ENCODE assay signal across 7 cellular contexts in genomic region chr19:35746087-35746462, GRCh38. TPM values are rescaled to one million over a fixed set of nuclear protein-coding genes. Genes with fewer than 3 reads are reported as not detected.
DNase-seq lines count a peak whose midpoint lies in the region; ATAC-seq and FAIRE-seq lines count a peak whose summit lies in the region.

No MANE protein-coding gene starts in this region.

- no peaks in the 10 kb centered on the region for H3K27me3 Mint-ChIP-seq in activated naive CD8-positive, alpha-beta T cell treated with anti-CD3 and anti-CD28 coated beads for 36 hours
- peaks cover 9 to 10% (median 9%) of the 10 kb centered on the region in 3 donors for H3K27me3 Mint-ChIP-seq in immature natural killer cell (ENCODE audit: low read depth in 3 of 3)

- H3K27ac Mint-ChIP-seq in activated naive CD8-positive, alpha-beta T cell treated with anti-CD3 and anti-CD28 coated beads for 36 hours = peak overlapping the region; percentile 99
- peak overlapping the region; percentile 98 to 100 (median 99) for H3K27ac Mint-ChIP-seq in immature natural killer cell

- H3K9me3 ChIP-seq in HUES6 (ENCODE audit: control insufficient read depth, insufficient read depth, low read depth, low read length) (no peaks in the 10 kb centered on the region), stomach smooth muscle (ENCODE audit: control insufficient read depth in 2 of 2, low read length in 2 of 2) (no peaks in the 10 kb centered on the region)

- H3K27me3 ChIP-seq in HUES6 (ENCODE audit: control insufficient read depth, insufficient read depth, low read length) = no peaks in the 10 kb centered on the region
- H3K27me3 ChIP-seq in stomach smooth muscle (ENCODE audit: control insufficient read depth in 1 of 2, insufficient read depth in 2 of 2, low read length in 2 of 2) = no peaks in the 10 kb centered on the region

- ATAC-seq in HG03378 (IDR thresholded peaks at IDR 0.05; ENCODE audit: unreplicated experiment) = no peak

- H3K27ac ChIP-seq in HUES6 (ENCODE audit: low read depth, low read length) = 0 out of 2 replicates have a peak overlapping the region, but pooled peaks have one; percentile 2
- peak overlapping the region; percentile 100 for H3K27ac ChIP-seq in stomach smooth muscle (ENCODE audit: low read length)

- H3K4me3 Mint-ChIP-seq in activated naive CD8-positive, alpha-beta T cell treated with anti-CD3 and anti-CD28 coated beads for 36 hours = peak overlapping the region; percentile 85
- H3K4me3 Mint-ChIP-seq in immature natural killer cell = peak overlapping the region; percentile 96 to 99 (median 98)

- DNase-seq in activated naive CD8-positive, alpha-beta T cell treated with anti-CD3 and anti-CD28 coated beads for 36 hours = no peak
- no peak for DNase-seq in immature natural killer cell
- no peak for DNase-seq in RCC 7860 (ENCODE audit: low spot score)
- no peak for DNase-seq in HK-2 (ENCODE audit: unreplicated experiment)

- peaks cover 14% of the 10 kb centered on the region for H3K4me1 ChIP-seq in HUES6 (ENCODE audit: control insufficient read depth, insufficient read depth, low read length)
- H3K4me1 ChIP-seq in stomach smooth muscle (ENCODE audit: control insufficient read depth, insufficient read depth, low read length) = peaks cover 48% of the 10 kb centered on the region

- H3K4me3 ChIP-seq in HUES6 (ENCODE audit: low read depth, low read length) (peak overlapping the region; percentile 93), stomach smooth muscle (ENCODE audit: low read length in 2 of 2) (peak overlapping the region; percentile 80 to 94)

- H3K36me3 ChIP-seq in HUES6 (ENCODE audit: control insufficient read depth, insufficient read depth, low read length) (no peaks in the 10 kb centered on the region), stomach smooth muscle (ENCODE audit: control insufficient read depth in 2 of 2, insufficient read depth in 2 of 2, low read length in 2 of 2) (peaks cover 7 to 8% of the 10 kb centered on the region in 2 donors)

- H3K9me3 Mint-ChIP-seq in activated naive CD8-positive, alpha-beta T cell treated with anti-CD3 and anti-CD28 coated beads for 36 hours = no peaks in the 10 kb centered on the region
- no peaks in the 10 kb centered on the region for H3K9me3 Mint-ChIP-seq in immature natural killer cell

- peaks cover 30% of the 10 kb centered on the region for H3K36me3 Mint-ChIP-seq in activated naive CD8-positive, alpha-beta T cell treated with anti-CD3 and anti-CD28 coated beads for 36 hours
- H3K36me3 Mint-ChIP-seq in immature natural killer cell = peaks cover 0 to 5% (median 0%) of the 10 kb centered on the region in 3 donors

- FAIRE-seq in RCC 7860 (lab: Jason Lieb, UNC) = no peak

- H3K4me1 Mint-ChIP-seq in activated naive CD8-positive, alpha-beta T cell treated with anti-CD3 and anti-CD28 coated beads for 36 hours = peaks cover 49% of the 10 kb centered on the region
- peaks cover 61 to 67% of the 10 kb centered on the region in 2 donors for H3K4me1 Mint-ChIP-seq in immature natural killer cell

- peak overlapping the region; percentile 76 for H3K9ac ChIP-seq in HUES6 (ENCODE audit: low read length)
- H3K9ac ChIP-seq in stomach smooth muscle (ENCODE audit: low read length in 2 of 2) = peak overlapping the region; percentile 67 to 86

RNA-seq across cellular contexts. Expression of gene PSENEN, which starts 0.6 kb away (rescaled TPM):
- total RNA-seq in activated naive CD8-positive, alpha-beta T cell treated with anti-CD3 and anti-CD28 coated beads for 36 hours = 10 to 100 TPM; 38.5 to 41.6 TPM
- polyA plus RNA-seq in immature natural killer cell = 100 to 1,000 TPM; 127 to 149 (median 129) TPM

RNA-seq across cellular contexts. Expression of gene U2AF1L4, which starts 0.9 kb away (rescaled TPM):
- 10 to 100 TPM; 42.3 to 43.9 TPM for total RNA-seq in activated naive CD8-positive, alpha-beta T cell treated with anti-CD3 and anti-CD28 coated beads for 36 hours
- 10 to 100 TPM; 11.8 to 21.4 (median 15.8) TPM for polyA plus RNA-seq in immature natural killer cell

RNA-seq across cellular contexts. Expression of gene LIN37, which starts 2.3 kb away (rescaled TPM):
- total RNA-seq in activated naive CD8-positive, alpha-beta T cell treated with anti-CD3 and anti-CD28 coated beads for 36 hours = 1 to 10 TPM; 5.1 to 7.0 TPM
- 10 to 100 TPM in 2 of 3 donors, 1 to 10 TPM in 1; 9.7 to 15.2 (median 12.6) TPM for polyA plus RNA-seq in immature natural killer cell

RNA-seq across cellular contexts. Expression of gene IGFLR1, which starts 3.8 kb away (rescaled TPM):
- total RNA-seq in activated naive CD8-positive, alpha-beta T cell treated with anti-CD3 and anti-CD28 coated beads for 36 hours = 10 to 100 TPM; 79.2 to 80.6 TPM
- 100 to 1,000 TPM in 2 of 3 donors, 10 to 100 TPM in 1; 94.6 to 116 (median 109) TPM for polyA plus RNA-seq in immature natural killer cell

RNA-seq across cellular contexts. Expression of gene HSPB6, which starts 10.8 kb away (rescaled TPM):
- under 1 TPM; 0.39 to 0.78 TPM for total RNA-seq in activated naive CD8-positive, alpha-beta T cell treated with anti-CD3 and anti-CD28 coated beads for 36 hours
- polyA plus RNA-seq in immature natural killer cell = not detected
